8 cellular contexts compared by ENCODE assay signal in genomic region chr20:3797592-3798404, GRCh38. TPM values are rescaled to one million over a fixed set of nuclear protein-coding genes. Genes with fewer than 3 reads are reported as not detected.
DNase-seq lines count a peak whose midpoint lies in the region; ATAC-seq, FAIRE-seq and TF ChIP-seq lines count a peak whose summit lies in the region.

No MANE protein-coding gene starts in this region.

- peak overlapping the region; percentile 51 to 76 for H3K4me3 ChIP-seq in muscle layer of duodenum (ENCODE audit: low read depth in 1 of 2, low read length in 2 of 2)

- H3K36me3 ChIP-seq in muscle layer of duodenum (ENCODE audit: control insufficient read depth in 1 of 2, insufficient read depth in 2 of 2, low read length in 2 of 2): peaks cover 14 to 31% of the 10 kb centered on the region in 2 donors

- POLR2A ChIA-PET in GM10248 (lab: Yijun Ruan, JAX): no interaction called here

- peak overlapping the region; percentile 78 to 98 (median 91) for H3K27ac Mint-ChIP-seq in brain

- CTCF ChIA-PET in GM10248 (lab: Yijun Ruan, JAX): no interaction called here

- H3K36me3 Mint-ChIP-seq in brain: peaks cover 28% of the 10 kb centered on the region

- H3K27me3 ChIP-seq in muscle layer of duodenum (ENCODE audit: low read depth, low read length): no peaks in the 10 kb centered on the region

- H3K4me1 ChIP-seq in muscle layer of duodenum (ENCODE audit: control insufficient read depth in 1 of 2, insufficient read depth in 2 of 2, low read length in 2 of 2): peaks cover 20 to 49% of the 10 kb centered on the region in 2 donors

- no peak for ATAC-seq in GM21576 (IDR thresholded peaks at IDR 0.05; ENCODE audit: unreplicated experiment)

- H3K9me3 Mint-ChIP-seq in brain: peaks cover 0 to 4% (median 0%) of the 10 kb centered on the region in 5 experiments

- peak; percentile 61 for DNase-seq in GM10248 (ENCODE audit: extremely low spot score)
- DNase-seq in NCI-H510A (lab: John Stamatoyannopoulos, UW): peak; percentile 46
- DNase-seq in SHP77 (lab: John Stamatoyannopoulos, UW): no peak
- no peak for DNase-seq in SKM-1 (lab: John Stamatoyannopoulos, UW; ENCODE audit: unreplicated experiment)
- no peak for DNase-seq in RCC 7860 (ENCODE audit: low spot score)

- FAIRE-seq in RCC 7860 (lab: Jason Lieb, UNC): no peak

- H3K4me3 Mint-ChIP-seq in brain: peak overlapping the region; percentile 85 to 91 (median 87)

- TF ChIP-seq CTCF in GM10248 (IDR thresholded peaks at IDR 0.05; ENCODE audit: control extremely low read depth, extremely low read depth, low read depth, missing control alignments) (no peak), brain (conservative IDR thresholded peaks at IDR 0.05) (no peak)

- peak overlapping the region; percentile 86 for H3K27ac ChIP-seq in muscle layer of duodenum (ENCODE audit: low read length)

- peaks cover 57% of the 10 kb centered on the region for H3K4me1 Mint-ChIP-seq in brain

- H3K27me3 Mint-ChIP-seq in brain: peaks cover 4% of the 10 kb centered on the region

- no peaks in the 10 kb centered on the region for H3K9me3 ChIP-seq in muscle layer of duodenum (ENCODE audit: control insufficient read depth in 1 of 2, low read length in 2 of 2)

RNA-seq across cellular contexts. Expression of gene CDC25B, which starts 1.7 kb away (rescaled TPM):
- polyA plus RNA-seq in brain (ENCODE audit: insufficient read depth, low read depth, low replicate concordance): 139 TPM

RNA-seq across cellular contexts. Expression of gene CENPB, which starts 11.3 kb away (rescaled TPM):
- polyA plus RNA-seq in brain (ENCODE audit: insufficient read depth, low read depth, low replicate concordance): 122 TPM

RNA-seq across cellular contexts. Expression of gene SPEF1, which starts 16.6 kb away (rescaled TPM):
- 1.0 TPM for polyA plus RNA-seq in brain (ENCODE audit: insufficient read depth, low read depth, low replicate concordance)

RNA-seq across cellular contexts. Expression of gene AP5S1, which starts 22.5 kb away (rescaled TPM):
- polyA plus RNA-seq in brain (ENCODE audit: insufficient read depth, low read depth, low replicate concordance): 15.1 TPM

RNA-seq across cellular contexts. Expression of gene ADISSP, which starts 30.2 kb away (rescaled TPM):
- 54.2 TPM for polyA plus RNA-seq in brain (ENCODE audit: insufficient read depth, low read depth, low replicate concordance)

Comparison
In these comparisons a context has a peak if more than half of its experiments do, and no peak if none do; other contexts are left out.
1. DNase-seq: peak in GM10248 (single experiment) and NCI-H510A (single experiment); none in SHP77 (0 of 2), SKM-1 (single experiment) and RCC 7860 (single experiment).